In genomic region chr12:111319600-111320232, GRCh38 we compare ENCODE assay signal across 23 cellular contexts.
"Had no signal": no experiment of that assay in that cellular context is flagged by ENCODE, and none has a peak within 500 bp of the region (broad histone marks: within the 10 kb centered on the region; RNA-seq: fewer than 3 reads in every experiment).

No MANE protein-coding gene starts in this region.

- H3K9me3 ChIP-seq: pancreas, psoas muscle, right lobe of liver, sigmoid colon, stomach, tibial artery, transverse colon, upper lobe of right lung, uterus had no signal

- H3K27ac ChIP-seq: pancreas, psoas muscle, right lobe of liver, sigmoid colon, stomach, tibial artery, transverse colon, upper lobe of right lung, uterus had no signal

- H3K36me3 ChIP-seq: pancreas, sigmoid colon, stomach, tibial artery, transverse colon, upper lobe of right lung, uterus had no signal

- ATAC-seq: naive thymus-derived CD8-positive, alpha-beta T cell; natural killer cell treated with Interleukin-12 subunit alpha and Interleukin-12 subunit beta and Interleukin-15 and Interleukin-18, amount 100 ng/mL, for 72 hours; pancreas; psoas muscle; right cardiac atrium; stimulated activated effector memory CD8-positive, alpha-beta T cell treated with anti-CD3 and anti-CD28 coated beads, Interleukin-12 subunit alpha, Interleukin-12 subunit beta, amount 100 ng/mL, for 72 hours; stimulated activated naive B cell treated with anti-CD40 and anti-IgM and Interleukin-4, amounts not matched to agents 10 μg/mL and 1 μg/mL and 100 μg/mL, for 72 hours had no signal

- H3K27me3 ChIP-seq: pancreas, right lobe of liver, transverse colon, upper lobe of right lung, uterus had no signal

- H3K4me3 ChIP-seq: pancreas, psoas muscle, right lobe of liver, sigmoid colon, stomach, tibial artery, transverse colon, upper lobe of right lung, uterus had no signal

- H3K4me1 ChIP-seq: pancreas, psoas muscle, right lobe of liver, stomach, tibial artery, transverse colon, upper lobe of right lung, uterus had no signal

- DNase-seq: naive B cell; naive thymus-derived CD8-positive, alpha-beta T cell; nephron progenitor cell; occipital lobe; psoas muscle; right lobe of liver; sigmoid colon; small intestine; stimulated activated CD4-positive, alpha-beta T cell treated with anti-CD3 and anti-CD28 coated beads, Interleukin-15, amount 100 ng/mL, for 24 hours; stimulated activated CD4-positive, alpha-beta T cell treated with anti-CD3 and anti-CD28 coated beads, Interleukin-2, amount 100 ng/mL, for 24 hours; stimulated activated CD4-positive, alpha-beta T cell treated with anti-CD3 and anti-CD28 coated beads, Interleukin-2, amount 100 ng/mL, for 48 hours; stimulated activated CD4-positive, alpha-beta T cell treated with anti-CD3 and anti-CD28 coated beads, Interleukin-4, amount 100 ng/mL, for 24 hours; stimulated activated naive B cell treated with anti-CD40 and anti-IgM and Interleukin-4, amounts not matched to agents 10 μg/mL and 1 μg/mL and 100 μg/mL, for 72 hours; stimulated activated naive CD4-positive, alpha-beta T cell treated with Interleukin-2 at 50 U/mL for 16 hours; stomach; tibial artery; transverse colon; upper lobe of right lung; uterus had no signal
